15 cellular contexts compared by ENCODE assay signal in the genomic region with DNA sequence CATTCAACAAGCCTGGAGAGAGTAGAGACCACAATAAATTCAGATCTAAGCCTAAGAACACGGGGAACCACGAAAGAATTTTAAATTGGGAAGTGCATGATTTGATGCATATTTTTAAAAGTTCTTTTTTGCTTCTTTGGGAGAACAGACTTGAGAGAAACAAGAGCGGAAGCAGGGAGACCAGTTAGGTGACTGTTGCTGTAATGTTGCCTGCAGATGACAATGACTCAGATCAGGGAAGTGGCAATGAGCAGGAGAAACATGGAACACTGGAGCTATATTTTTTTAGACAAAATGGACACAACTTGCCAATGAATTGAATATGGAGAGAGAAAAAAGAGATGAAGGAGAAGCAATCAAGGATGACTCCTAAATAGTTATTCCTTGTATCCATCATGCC.
DNase-seq lines count a peak whose midpoint lies in the region; ATAC-seq, FAIRE-seq and TF ChIP-seq lines count a peak whose summit lies in the region.
"Had no signal": no experiment of that assay in that cellular context is flagged by ENCODE, and none has a peak within 500 bp of the region (broad histone marks: within the 10 kb centered on the region; RNA-seq: fewer than 3 reads in every experiment).

No MANE protein-coding gene starts in this region.

- no peak for FAIRE-seq in bronchial epithelial cell (lab: Jason Lieb, UNC)
- FAIRE-seq in urothelium cell line (lab: Jason Lieb, UNC), result no peak
- FAIRE-seq: A549, H1 had no signal

- no peaks in the 10 kb centered on the region for H3K9me3 ChIP-seq in PC-3 (ENCODE audit: low read length)
- H3K9me3 ChIP-seq: A549, HAP-1 had no signal

- H4K8ac ChIP-seq in mesendoderm (ENCODE audit: low read depth, low read length), result no peak overlapping the region

- H3K4me1 ChIP-seq in PC-3 (ENCODE audit: insufficient read depth, low read length), result peaks cover 12% of the 10 kb centered on the region
- peaks cover 2% of the 10 kb centered on the region for H3K4me1 ChIP-seq in mesendoderm (ENCODE audit: control insufficient read depth, low read depth, low read length)
- H3K4me1 ChIP-seq: A549 had no signal

- no peak overlapping the region for H3K56ac ChIP-seq in mesendoderm (ENCODE audit: low read length)

- H3K79me2 ChIP-seq in PC-3 (ENCODE audit: low read length) (no peaks in the 10 kb centered on the region), mesendoderm (ENCODE audit: control insufficient read depth, insufficient read depth, low read length) (no peaks in the 10 kb centered on the region)

- no peaks in the 10 kb centered on the region for H4K20me1 ChIP-seq in PC-3 (ENCODE audit: low read length)

- H3K4me2 ChIP-seq in PC-3 (ENCODE audit: low read length) (no peak overlapping the region), mesendoderm (ENCODE audit: low read length) (no peak overlapping the region)
- H3K4me2 ChIP-seq: A549 had no signal

- H3K36me3 ChIP-seq in PC-3 (ENCODE audit: low read depth, low read length), result no peaks in the 10 kb centered on the region
- no peaks in the 10 kb centered on the region for H3K36me3 ChIP-seq in bronchial epithelial cell (ENCODE audit: control insufficient read depth, insufficient read depth, low read length)
- H3K36me3 ChIP-seq in mesendoderm (ENCODE audit: control insufficient read depth, insufficient read depth, low read length), result no peaks in the 10 kb centered on the region
- H3K36me3 ChIP-seq: HAP-1 had no signal

- H3K18ac ChIP-seq in mesendoderm (ENCODE audit: low read length), result no peak overlapping the region

- no peak overlapping the region for H2BK5ac ChIP-seq in mesendoderm (ENCODE audit: low read length)

- H3K27ac ChIP-seq in PC-3 (ENCODE audit: low read length), result no peak overlapping the region
- no peak overlapping the region for H3K27ac ChIP-seq in mesendoderm (ENCODE audit: low read depth, low read length)
- H3K27ac ChIP-seq: A549, HL-60 had no signal

- ATAC-seq in PC-3, result no peak
- ATAC-seq: A549; CD8-positive, alpha-beta T cell had no signal

- H4K5ac ChIP-seq in mesendoderm (ENCODE audit: low read length), result no peak overlapping the region

- no peak overlapping the region for H3K4me3 ChIP-seq in PC-3 (ENCODE audit: low read length)
- H3K4me3 ChIP-seq in bronchial epithelial cell (ENCODE audit: low read depth, low read length), result no peak overlapping the region
- H3K4me3 ChIP-seq in mesendoderm (ENCODE audit: low read length), result no peak overlapping the region
- H3K4me3 ChIP-seq: A549, HAP-1 had no signal

- no peak overlapping the region for H2BK120ac ChIP-seq in mesendoderm (ENCODE audit: low read depth, low read length)

- H3K9ac ChIP-seq in PC-3 (ENCODE audit: low read length) (no peak overlapping the region), mesendoderm (ENCODE audit: low read length) (no peak overlapping the region)

- POLR2A ChIA-PET in PC-3 (lab: Charles Lee; ENCODE audit: unreplicated experiment), result no interaction called here

- TF ChIP-seq CTCF in PC-3 (conservative IDR thresholded peaks at IDR 0.05; ENCODE audit: low read depth, low read length) (no peak), bronchial epithelial cell (IDR thresholded peaks at IDR 0.05; ENCODE audit: insufficient read depth, low read length, severe bottlenecking) (no peak)

- peak; percentile 45 for DNase-seq in PC-3
- peak; percentile 35 for DNase-seq in bronchial epithelial cell (ENCODE audit: low read depth)
- peak; percentile 7 for DNase-seq in kidney tubule cell (ENCODE audit: low spot score)
- DNase-seq in SIG-M5 (lab: John Stamatoyannopoulos, UW), result no peak
- DNase-seq in urothelium cell line (ENCODE audit: low spot score), result no peak
- no peak for DNase-seq in mesendoderm
- DNase-seq: CD8-positive, alpha-beta T cell; COR-L47; DMS79 treated with DMSO at 0.1 percent for 48 hours; GDM1; KBM-7 had no signal

- CTCF ChIA-PET in PC-3 (lab: Charles Lee), result no interaction called here

- no peaks in the 10 kb centered on the region for H3F3A ChIP-seq in PC-3 (ENCODE audit: low read length, unreplicated experiment)

- 0 out of 2 replicates have a peak overlapping the region, but pooled peaks have one; percentile 12 for H2AFZ ChIP-seq in PC-3 (ENCODE audit: low read length)

- H3K27me3 ChIP-seq in PC-3 (ENCODE audit: low read length) (no peaks in the 10 kb centered on the region), bronchial epithelial cell (ENCODE audit: control insufficient read depth, insufficient read depth, low read length) (no peaks in the 10 kb centered on the region), mesendoderm (ENCODE audit: insufficient read depth, low read length, poor library complexity) (no peaks in the 10 kb centered on the region)

- no peak overlapping the region for H2AK5ac ChIP-seq in mesendoderm (ENCODE audit: low read length)

- no peak overlapping the region for H3K23ac ChIP-seq in mesendoderm (ENCODE audit: low read length)

- no CpG with 5 or more reads among the region's 3 CpGs for WGBS in mesendoderm (ENCODE audit: extremely low coverage, insufficient coverage, low lambda C conversion rate)

- no peak overlapping the region for H2BK15ac ChIP-seq in mesendoderm (replicated peaks; ENCODE audit: low read depth)

- no peak overlapping the region for H3K4ac ChIP-seq in mesendoderm (ENCODE audit: low read depth, low read length)

- H3K79me1 ChIP-seq in mesendoderm (ENCODE audit: low read length), result no peaks in the 10 kb centered on the region

- no peaks in the 10 kb centered on the region for H3K9me2 ChIP-seq in PC-3 (replicated peaks; ENCODE audit: low read length)

- no TSS peak for BruUV-seq in PC-3 (replicated peaks; lab: Mats Ljungman, UMichigan)

- intact Hi-C loops in PC-3 (cut with micrococcal nuclease), result no loop called here

Comparison
In these comparisons a context has a peak if more than half of its experiments do, and no peak if none do; other contexts are left out.
1. DNase-seq: peak in PC-3 (single experiment), bronchial epithelial cell (single experiment) and kidney tubule cell (single experiment); none in SIG-M5 (single experiment), urothelium cell line (single experiment) and mesendoderm (single experiment).